8 cellular contexts compared by ENCODE assay signal in the genomic region with DNA sequence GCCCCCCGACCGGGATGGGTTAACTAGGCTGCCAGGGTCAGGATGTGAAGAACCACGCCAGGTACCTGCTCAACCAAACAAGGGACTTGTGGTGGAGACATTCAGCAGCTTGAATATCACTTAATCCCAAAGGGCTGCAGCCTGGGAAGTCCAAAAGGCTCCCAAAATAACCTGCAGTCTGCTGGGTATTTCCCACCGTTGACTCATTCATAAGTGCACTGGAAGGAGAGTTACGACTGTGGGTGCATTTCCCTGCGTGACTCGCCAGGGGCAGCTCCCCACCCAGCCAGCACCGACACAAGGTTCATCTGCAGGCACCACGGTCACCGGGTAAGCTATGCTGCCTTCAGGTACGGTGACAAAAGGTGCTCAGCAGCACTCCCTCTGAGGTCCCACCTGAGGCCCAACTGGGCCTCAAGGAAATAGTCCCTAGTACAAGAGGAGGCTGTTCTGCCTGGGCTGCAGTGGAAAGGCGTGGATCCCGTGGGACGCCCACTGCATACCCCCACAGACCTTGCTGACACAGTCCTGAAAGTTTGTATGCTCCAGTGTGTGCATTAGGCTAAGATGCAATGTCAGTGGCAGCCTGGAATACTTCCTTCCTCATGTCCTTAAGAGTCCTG.
DNase-seq lines count a peak whose midpoint lies in the region; ATAC-seq and TF ChIP-seq lines count a peak whose summit lies in the region.

No MANE protein-coding gene starts in this region.

- H3K9me3 ChIP-seq in HEK293 (ENCODE audit: control insufficient read depth, insufficient read depth, low read depth, low read length) (no peaks in the 10 kb centered on the region), T-helper 17 cell (ENCODE audit: control insufficient read depth, low read length, poor library complexity, severe bottlenecking) (no peaks in the 10 kb centered on the region)

- peaks cover 0 to 68% of the 10 kb centered on the region in 2 experiments; a peak in 2 of 3 replicates for H3K36me3 ChIP-seq in HEK293 (ENCODE audit: control insufficient read depth in 2 of 2, insufficient read depth in 1 of 2, low read length in 2 of 2)

- peaks cover 8% of the 10 kb centered on the region for H3K36me3 Mint-ChIP-seq in T-helper 17 cell (ENCODE audit: low read depth)
- peaks cover 20% of the 10 kb centered on the region for H3K36me3 Mint-ChIP-seq in type B pancreatic cell
- peaks cover 26% of the 10 kb centered on the region for H3K36me3 Mint-ChIP-seq in nephron progenitor cell (ENCODE audit: low read depth)
- peaks cover 11% of the 10 kb centered on the region for H3K36me3 Mint-ChIP-seq in progenitor cell of endocrine pancreas (ENCODE audit: insufficient read depth)

- ATAC-seq in T-helper 17 cell, result peak; percentile 85

- H3K4me3 ChIP-seq in HEK293 (ENCODE audit: low read depth, low read length), result no peak overlapping the region

- CTCF ChIA-PET in HEK293 (lab: Yijun Ruan, JAX), result no interaction called here

- H3K4me1 ChIP-seq in HEK293 (ENCODE audit: control insufficient read depth, insufficient read depth, low read length), result no peaks in the 10 kb centered on the region

- in situ Hi-C loops in GM13976 (cut with MboI; ENCODE audit: low sequenced_read_pairs, unreplicated experiment), result loop anchor here (25.0 kb wide), 1 partner anchor 430 kb away; no protein-coding TSS in a partner anchor

- peak; percentile 76 for DNase-seq in GM13976 (ENCODE audit: low spot score)
- DNase-seq in T-helper 17 cell, result peak in 2 of 3 donors; percentile 31 to 36
- peak; percentile 44 for DNase-seq in kidney glomerular epithelial cell (lab: John Stamatoyannopoulos, UW)
- DNase-seq in COR-L47 (lab: John Stamatoyannopoulos, UW), result no peak
- no peak for DNase-seq in type B pancreatic cell (ENCODE audit: extremely low spot score, unreplicated experiment)
- DNase-seq in nephron progenitor cell, result no peak
- no peak for DNase-seq in progenitor cell of endocrine pancreas (ENCODE audit: low spot score, unreplicated experiment)

- H3K27me3 Mint-ChIP-seq in T-helper 17 cell (no peaks in the 10 kb centered on the region), type B pancreatic cell (no peaks in the 10 kb centered on the region), nephron progenitor cell (ENCODE audit: low read depth, poor library complexity) (peaks cover 3% of the 10 kb centered on the region), progenitor cell of endocrine pancreas (no peaks in the 10 kb centered on the region)

- H3K4me3 Mint-ChIP-seq in T-helper 17 cell, result no peak overlapping the region
- no peak overlapping the region for H3K4me3 Mint-ChIP-seq in type B pancreatic cell
- H3K4me3 Mint-ChIP-seq in nephron progenitor cell, result no peak overlapping the region
- H3K4me3 Mint-ChIP-seq in progenitor cell of endocrine pancreas (ENCODE audit: low read depth), result no peak overlapping the region

- H3K4me1 Mint-ChIP-seq in T-helper 17 cell, result peaks cover 20% of the 10 kb centered on the region
- H3K4me1 Mint-ChIP-seq in type B pancreatic cell (ENCODE audit: unreplicated experiment), result peaks cover 16% of the 10 kb centered on the region
- H3K4me1 Mint-ChIP-seq in nephron progenitor cell, result peaks cover 17% of the 10 kb centered on the region
- no peaks in the 10 kb centered on the region for H3K4me1 Mint-ChIP-seq in progenitor cell of endocrine pancreas (ENCODE audit: low read depth)

- TF ChIP-seq CTCF in GM13976 (IDR thresholded peaks at IDR 0.05; ENCODE audit: borderline replicate concordance, control extremely low read depth, extremely low read depth, insufficient read depth, missing control alignments) (no peak), HEK293 (tag by site-specific recombination; IDR thresholded peaks at IDR 0.05) (no peak), type B pancreatic cell (conservative IDR thresholded peaks at IDR 0.05) (no peak), nephron progenitor cell (IDR thresholded peaks at IDR 0.05) (no peak), progenitor cell of endocrine pancreas (IDR thresholded peaks at IDR 0.05; ENCODE audit: unreplicated experiment) (no peak)

- POLR2A ChIA-PET in HEK293 (lab: Yijun Ruan, JAX), result no interaction called here

- H3K27ac ChIP-seq in HEK293 (ENCODE audit: extremely low read depth, low read depth, low read length), result no peak overlapping the region

- H3K9me3 Mint-ChIP-seq in type B pancreatic cell (no peaks in the 10 kb centered on the region), nephron progenitor cell (no peaks in the 10 kb centered on the region), progenitor cell of endocrine pancreas (ENCODE audit: low read depth) (no peaks in the 10 kb centered on the region)

- H3K27ac Mint-ChIP-seq in T-helper 17 cell (no peak overlapping the region), type B pancreatic cell (no peak overlapping the region), nephron progenitor cell (no peak overlapping the region), progenitor cell of endocrine pancreas (no peak overlapping the region)

TF ChIP-seq in HEK293, 187 proteins besides CTCF, POLR2A, EP300 and RAD21:
- TF ChIP-seq ZNF549 (tag by site-specific recombination; IDR thresholded peaks at IDR 0.05), result no peak
- TF ChIP-seq PBX3 (CRISPR knock-in tag; IDR thresholded peaks at IDR 0.05), result no peak
- TF ChIP-seq SP2 (tag by site-specific recombination; IDR thresholded peaks at IDR 0.05), result no peak
- peak; percentile 16; the same call in 1 of the 2 replicates for TF ChIP-seq EGR2 (tag by site-specific recombination; IDR thresholded peaks at IDR 0.05; ENCODE audit: low read depth)

Comparison
In these comparisons a context has a peak if more than half of its experiments do, and no peak if none do; other contexts are left out.
1. DNase-seq: peak in GM13976 (single experiment), T-helper 17 cell (2 of 3) and kidney glomerular epithelial cell (single experiment); none in COR-L47 (single experiment), type B pancreatic cell (single experiment), nephron progenitor cell (single experiment) and progenitor cell of endocrine pancreas (single experiment).